ENCODE assay signal across 8 cellular contexts in genomic region chr11:103055174-103055890, GRCh38. TPM values are rescaled to one million over a fixed set of nuclear protein-coding genes. Genes with fewer than 3 reads are reported as not detected.
DNase-seq lines count a peak whose midpoint lies in the region; ATAC-seq and TF ChIP-seq lines count a peak whose summit lies in the region.

No MANE protein-coding gene starts in this region.

- no peaks in the 10 kb centered on the region for H3F3A ChIP-seq in MM.1S (ENCODE audit: insufficient read depth, low read length)

- H4K20me1 ChIP-seq in MM.1S (ENCODE audit: insufficient read depth, low read length): no peaks in the 10 kb centered on the region

- no peak overlapping the region for H3K4me2 ChIP-seq in MM.1S (ENCODE audit: low read depth, low read length)

- no peaks in the 10 kb centered on the region for H3K9me3 Mint-ChIP-seq in type B pancreatic cell
- peaks cover 6% of the 10 kb centered on the region for H3K9me3 Mint-ChIP-seq in activated T-cell treated with anti-CD3 and anti-CD28 coated beads, Interleukin-2, amount 50 U/mL, for 4 hours

- H3K4me1 ChIP-seq in MM.1S (ENCODE audit: low read length): no peaks in the 10 kb centered on the region

- no peaks in the 10 kb centered on the region for H3K27me3 ChIP-seq in MM.1S (replicated peaks; ENCODE audit: insufficient read depth, low read length)

- no peak overlapping the region for H2AFZ ChIP-seq in MM.1S (ENCODE audit: low read length)

- DNase-seq in NOMO-1 treated with DMSO at 0.1 percent for 48 hours (lab: John Stamatoyannopoulos, UW; ENCODE audit: unreplicated experiment) (peak; percentile 51), NOMO-1 treated with dmso at 0.1 percent for 144 hours (lab: John Stamatoyannopoulos, UW; ENCODE audit: unreplicated experiment) (no peak), MM.1S (peak; percentile 37), iPS-NIHi11 (ENCODE audit: low spot score) (peak; percentile 18), type B pancreatic cell (ENCODE audit: extremely low spot score, unreplicated experiment) (no peak)
- no peak for DNase-seq in activated T-cell treated with anti-CD3 and anti-CD28 coated beads, Interleukin-2, amount 50 U/mL, for 4 hours

- ATAC-seq in GM21515 (IDR thresholded peaks at IDR 0.05; ENCODE audit: unreplicated experiment): peak; percentile 56
- ATAC-seq in activated T-cell treated with anti-CD3 and anti-CD28 coated beads, Interleukin-2, amount 50 U/mL, for 4 hours: no peak

- H3K9ac ChIP-seq in MM.1S (ENCODE audit: low read length): no peak overlapping the region

- H3K4me3 Mint-ChIP-seq in type B pancreatic cell: no peak overlapping the region
- H3K4me3 Mint-ChIP-seq in activated T-cell treated with anti-CD3 and anti-CD28 coated beads, Interleukin-2, amount 50 U/mL, for 4 hours: no peak overlapping the region

- TF ChIP-seq CTCF in MM.1S (IDR thresholded peaks at IDR 0.05; ENCODE audit: low read length) (peak; percentile 59), WI38 (IDR thresholded peaks at IDR 0.05; ENCODE audit: low read depth, low read length) (peak; percentile 29; the same call in 1 of the 2 replicates), type B pancreatic cell (conservative IDR thresholded peaks at IDR 0.05) (peak; percentile 80)

- no peaks in the 10 kb centered on the region for H3K4me1 Mint-ChIP-seq in type B pancreatic cell (ENCODE audit: unreplicated experiment)
- peaks cover 16% of the 10 kb centered on the region for H3K4me1 Mint-ChIP-seq in activated T-cell treated with anti-CD3 and anti-CD28 coated beads, Interleukin-2, amount 50 U/mL, for 4 hours (ENCODE audit: low read depth)

- no peaks in the 10 kb centered on the region for H3K27me3 Mint-ChIP-seq in type B pancreatic cell
- H3K27me3 Mint-ChIP-seq in activated T-cell treated with anti-CD3 and anti-CD28 coated beads, Interleukin-2, amount 50 U/mL, for 4 hours (ENCODE audit: low read depth): no peaks in the 10 kb centered on the region

- no peak overlapping the region for H3K27ac ChIP-seq in MM.1S (ENCODE audit: low read length)

- H3K9me2 ChIP-seq in MM.1S (replicated peaks; ENCODE audit: insufficient read depth, low read length): no peaks in the 10 kb centered on the region

- H3K9me3 ChIP-seq in MM.1S (replicated peaks; ENCODE audit: insufficient read depth, low read length): no peaks in the 10 kb centered on the region

- no peaks in the 10 kb centered on the region for H3K36me3 Mint-ChIP-seq in type B pancreatic cell
- H3K36me3 Mint-ChIP-seq in activated T-cell treated with anti-CD3 and anti-CD28 coated beads, Interleukin-2, amount 50 U/mL, for 4 hours (ENCODE audit: insufficient read depth): peaks cover 8% of the 10 kb centered on the region

- H3K27ac Mint-ChIP-seq in type B pancreatic cell: no peak overlapping the region

- H3K36me3 ChIP-seq in MM.1S (replicated peaks; ENCODE audit: insufficient read depth, low read length): no peaks in the 10 kb centered on the region

- H3K4me3 ChIP-seq in MM.1S (ENCODE audit: low read length) (no peak overlapping the region), WI38 (ENCODE audit: low read depth, low read length) (no peak overlapping the region)

- no peaks in the 10 kb centered on the region for H3K79me2 ChIP-seq in MM.1S (ENCODE audit: low read length)

RNA-seq across cellular contexts. Expression of gene DCUN1D5, which starts 36.6 kb away (rescaled TPM):
- 32.4 and 32.8 TPM in 2 replicates for total RNA-seq in type B pancreatic cell (ENCODE audit: low replicate concordance)
- 100 to 1,000 TPM; 102 to 121 (median 110) TPM for total RNA-seq in activated T-cell treated with anti-CD3 and anti-CD28 coated beads, Interleukin-2, amount 50 U/mL, for 4 hours

RNA-seq across cellular contexts. Expression of gene DYNC2H1, which starts 53.9 kb away (rescaled TPM):
- 8.9 and 26.1 TPM in 2 replicates for total RNA-seq in type B pancreatic cell (ENCODE audit: low replicate concordance)
- 1 to 10 TPM in 2 of 3 donors, under 1 TPM in 1; 0.98 to 2.3 (median 1.0) TPM for total RNA-seq in activated T-cell treated with anti-CD3 and anti-CD28 coated beads, Interleukin-2, amount 50 U/mL, for 4 hours

Comparison
In these comparisons a context has a peak if more than half of its experiments do, and no peak if none do; other contexts are left out.
1. DNase-seq: peak in NOMO-1 treated with DMSO at 0.1 percent for 48 hours (single experiment), MM.1S (single experiment) and iPS-NIHi11 (single experiment); none in NOMO-1 treated with dmso at 0.1 percent for 144 hours (single experiment), type B pancreatic cell (single experiment) and activated T-cell treated with anti-CD3 and anti-CD28 coated beads, Interleukin-2, amount 50 U/mL, for 4 hours (single experiment).
2. CTCF ChIP-seq: peak in every context shown above with its lines; median percentile 80 in type B pancreatic cell; 59 in MM.1S; 29 in WI38.